1 cellular context compared by ENCODE assay signal in the genomic region with DNA sequence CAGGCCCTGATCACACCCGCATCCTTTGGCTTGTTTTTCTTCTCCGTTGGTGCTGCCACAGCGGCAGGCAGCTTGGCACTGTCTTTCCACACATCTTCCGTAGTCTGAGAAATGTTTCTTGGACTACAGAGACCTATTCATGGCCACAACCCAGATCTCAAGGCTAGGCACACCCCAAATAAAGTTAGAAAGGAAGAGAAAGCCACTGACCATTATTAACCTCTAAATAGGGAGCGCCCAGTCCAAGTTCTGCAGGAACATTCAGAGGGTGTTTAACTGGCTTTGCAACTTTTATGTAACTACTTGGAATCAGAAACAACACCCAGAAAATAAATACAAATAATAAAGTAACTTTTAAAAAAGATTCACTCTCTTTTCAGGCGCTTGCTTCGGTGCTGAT.
TF ChIP-seq lines count a peak whose summit lies in the region.

No MANE protein-coding gene starts in this region.

TF ChIP-seq in GM23338, 12 proteins besides CTCF, POLR2A, EP300 and RAD21:
- TF ChIP-seq CREB1 (CRISPR knock-in tag; IDR thresholded peaks at IDR 0.05; ENCODE audit: low read depth) = no peak
- no peak for TF ChIP-seq ZNF114 (CRISPR knock-in tag; IDR thresholded peaks at IDR 0.05)
- no peak for TF ChIP-seq NANOG (IDR thresholded peaks at IDR 0.05; ENCODE audit: borderline replicate concordance)
- TF ChIP-seq ZNF462 (CRISPR knock-in tag; IDR thresholded peaks at IDR 0.05) = no peak
- no peak for TF ChIP-seq JUNB (IDR thresholded peaks at IDR 0.05; ENCODE audit: unreplicated experiment)
- TF ChIP-seq POLR2AphosphoS5 (IDR thresholded peaks at IDR 0.05; ENCODE audit: low read depth) = no peak
- TF ChIP-seq REST (IDR thresholded peaks at IDR 0.05; ENCODE audit: unreplicated experiment) = no peak
- TF ChIP-seq STAT1 (IDR thresholded peaks at IDR 0.05; ENCODE audit: unreplicated experiment) = no peak
- TF ChIP-seq EZH2phosphoT487 (IDR thresholded peaks at IDR 0.05; ENCODE audit: unreplicated experiment) = no peak
- no peak for TF ChIP-seq ZNF331 (CRISPR knock-in tag; IDR thresholded peaks at IDR 0.05; ENCODE audit: low read depth)
- no peak for TF ChIP-seq EZH2 (IDR thresholded peaks at IDR 0.05; ENCODE audit: low read depth, unreplicated experiment)
